Comparison of ENCODE assay signal across 1 cellular context in genomic region chr7:84162125-84162524, GRCh38.
TF ChIP-seq lines count a peak whose summit lies in the region.

No MANE protein-coding gene starts in this region.

TF ChIP-seq in GM23338, 12 proteins besides CTCF, POLR2A, EP300 and RAD21 (continued from another document):
- TF ChIP-seq, protein P1, sequence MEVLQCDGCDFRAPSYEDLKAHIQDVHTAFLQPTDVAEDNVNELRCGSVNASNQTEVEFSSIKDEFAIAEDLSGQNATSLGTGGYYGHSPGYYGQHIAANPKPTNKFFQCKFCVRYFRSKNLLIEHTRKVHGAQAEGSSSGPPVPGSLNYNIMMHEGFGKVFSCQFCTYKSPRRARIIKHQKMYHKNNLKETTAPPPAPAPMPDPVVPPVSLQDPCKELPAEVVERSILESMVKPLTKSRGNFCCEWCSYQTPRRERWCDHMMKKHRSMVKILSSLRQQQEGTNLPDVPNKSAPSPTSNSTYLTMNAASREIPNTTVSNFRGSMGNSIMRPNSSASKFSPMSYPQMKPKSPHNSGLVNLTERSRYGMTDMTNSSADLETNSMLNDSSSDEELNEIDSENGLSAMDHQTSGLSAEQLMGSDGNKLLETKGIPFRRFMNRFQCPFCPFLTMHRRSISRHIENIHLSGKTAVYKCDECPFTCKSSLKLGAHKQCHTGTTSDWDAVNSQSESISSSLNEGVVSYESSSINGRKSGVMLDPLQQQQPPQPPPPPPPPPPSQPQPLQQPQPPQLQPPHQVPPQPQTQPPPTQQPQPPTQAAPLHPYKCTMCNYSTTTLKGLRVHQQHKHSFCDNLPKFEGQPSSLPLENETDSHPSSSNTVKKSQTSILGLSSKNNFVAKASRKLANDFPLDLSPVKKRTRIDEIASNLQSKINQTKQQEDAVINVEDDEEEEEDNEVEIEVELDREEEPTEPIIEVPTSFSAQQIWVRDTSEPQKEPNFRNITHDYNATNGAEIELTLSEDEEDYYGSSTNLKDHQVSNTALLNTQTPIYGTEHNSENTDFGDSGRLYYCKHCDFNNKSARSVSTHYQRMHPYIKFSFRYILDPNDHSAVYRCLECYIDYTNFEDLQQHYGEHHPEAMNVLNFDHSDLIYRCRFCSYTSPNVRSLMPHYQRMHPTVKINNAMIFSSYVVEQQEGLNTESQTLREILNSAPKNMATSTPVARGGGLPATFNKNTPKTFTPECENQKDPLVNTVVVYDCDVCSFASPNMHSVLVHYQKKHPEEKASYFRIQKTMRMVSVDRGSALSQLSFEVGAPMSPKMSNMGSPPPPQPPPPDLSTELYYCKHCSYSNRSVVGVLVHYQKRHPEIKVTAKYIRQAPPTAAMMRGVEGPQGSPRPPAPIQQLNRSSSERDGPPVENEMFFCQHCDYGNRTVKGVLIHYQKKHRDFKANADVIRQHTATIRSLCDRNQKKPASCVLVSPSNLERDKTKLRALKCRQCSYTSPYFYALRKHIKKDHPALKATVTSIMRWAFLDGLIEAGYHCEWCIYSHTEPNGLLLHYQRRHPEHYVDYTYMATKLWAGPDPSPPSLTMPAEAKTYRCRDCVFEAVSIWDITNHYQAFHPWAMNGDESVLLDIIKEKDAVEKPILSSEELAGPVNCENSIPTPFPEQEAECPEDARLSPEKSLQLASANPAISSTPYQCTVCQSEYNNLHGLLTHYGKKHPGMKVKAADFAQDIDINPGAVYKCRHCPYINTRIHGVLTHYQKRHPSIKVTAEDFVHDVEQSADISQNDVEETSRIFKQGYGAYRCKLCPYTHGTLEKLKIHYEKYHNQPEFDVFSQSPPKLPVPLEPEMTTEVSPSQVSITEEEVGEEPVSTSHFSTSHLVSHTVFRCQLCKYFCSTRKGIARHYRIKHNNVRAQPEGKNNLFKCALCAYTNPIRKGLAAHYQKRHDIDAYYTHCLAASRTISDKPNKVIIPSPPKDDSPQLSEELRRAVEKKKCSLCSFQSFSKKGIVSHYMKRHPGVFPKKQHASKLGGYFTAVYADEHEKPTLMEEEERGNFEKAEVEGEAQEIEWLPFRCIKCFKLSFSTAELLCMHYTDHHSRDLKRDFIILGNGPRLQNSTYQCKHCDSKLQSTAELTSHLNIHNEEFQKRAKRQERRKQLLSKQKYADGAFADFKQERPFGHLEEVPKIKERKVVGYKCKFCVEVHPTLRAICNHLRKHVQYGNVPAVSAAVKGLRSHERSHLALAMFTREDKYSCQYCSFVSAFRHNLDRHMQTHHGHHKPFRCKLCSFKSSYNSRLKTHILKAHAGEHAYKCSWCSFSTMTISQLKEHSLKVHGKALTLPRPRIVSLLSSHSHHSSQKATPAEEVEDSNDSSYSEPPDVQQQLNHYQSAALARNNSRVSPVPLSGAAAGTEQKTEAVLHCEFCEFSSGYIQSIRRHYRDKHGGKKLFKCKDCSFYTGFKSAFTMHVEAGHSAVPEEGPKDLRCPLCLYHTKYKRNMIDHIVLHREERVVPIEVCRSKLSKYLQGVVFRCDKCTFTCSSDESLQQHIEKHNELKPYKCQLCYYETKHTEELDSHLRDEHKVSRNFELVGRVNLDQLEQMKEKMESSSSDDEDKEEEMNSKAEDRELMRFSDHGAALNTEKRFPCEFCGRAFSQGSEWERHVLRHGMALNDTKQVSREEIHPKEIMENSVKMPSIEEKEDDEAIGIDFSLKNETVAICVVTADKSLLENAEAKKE (CRISPR knock-in tag; IDR thresholded peaks at IDR 0.05): no peak
- TF ChIP-seq NANOG (IDR thresholded peaks at IDR 0.05; ENCODE audit: borderline replicate concordance) (no peak), ZNF114 (CRISPR knock-in tag; IDR thresholded peaks at IDR 0.05) (no peak), EZH2phosphoT487 (IDR thresholded peaks at IDR 0.05; ENCODE audit: unreplicated experiment) (no peak), CREB1 (CRISPR knock-in tag; IDR thresholded peaks at IDR 0.05; ENCODE audit: low read depth) (no peak), ZNF331 (CRISPR knock-in tag; IDR thresholded peaks at IDR 0.05; ENCODE audit: low read depth) (no peak)
